ENCODE assay signal across 10 cellular contexts in the genomic region with DNA sequence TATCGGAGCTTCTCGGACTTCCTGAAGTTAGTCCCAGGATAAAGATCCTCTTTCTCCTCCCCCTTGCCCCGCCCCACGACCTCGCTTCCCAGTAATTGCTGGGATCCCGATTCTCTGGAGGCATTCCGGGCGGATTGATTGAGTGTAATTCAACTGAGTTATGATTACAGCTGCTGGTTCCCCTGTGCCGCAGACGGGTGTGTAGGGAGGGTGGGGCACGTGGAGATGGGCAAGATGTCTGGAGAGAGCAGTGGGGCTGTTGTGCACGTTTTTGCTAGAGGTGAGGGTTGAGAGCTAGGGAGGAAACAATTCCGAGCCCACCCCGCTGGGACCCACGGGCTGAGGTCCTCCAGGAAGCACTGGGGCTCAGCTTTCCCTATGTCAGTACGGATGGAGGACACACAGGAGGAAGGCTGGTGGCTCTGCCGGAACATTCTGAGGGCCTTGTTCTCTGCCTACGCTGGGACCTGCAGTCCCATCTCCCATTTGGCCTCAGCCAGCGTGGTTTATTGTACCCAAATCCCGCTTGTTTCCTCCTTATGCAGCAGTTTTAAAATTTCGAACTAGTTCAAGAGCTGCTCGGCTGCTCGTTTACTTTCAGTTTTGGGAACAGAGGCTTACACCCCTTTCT. TPM values are rescaled to one million over a fixed set of nuclear protein-coding genes. Genes with fewer than 3 reads are reported as not detected.
A peak's percentile ranks its signal among the peaks of the same experiment; 100 is the strongest.
DNase-seq lines count a peak whose midpoint lies in the region; TF ChIP-seq lines count a peak whose summit lies in the region.
"Had no signal": no experiment of that assay in that cellular context is flagged by ENCODE, and none has a peak within 500 bp of the region (broad histone marks: within the 10 kb centered on the region; RNA-seq: fewer than 3 reads in every experiment).

No MANE protein-coding gene starts in this region.

- no peaks in the 10 kb centered on the region for H3K9me3 ChIP-seq in CD8-positive, alpha-beta memory T cell (ENCODE audit: low read length)
- H3K9me3 ChIP-seq in OCI-LY7 (ENCODE audit: low read length) = no peaks in the 10 kb centered on the region
- H3K9me3 ChIP-seq in esophagus muscularis mucosa = no peaks in the 10 kb centered on the region

- H3K4me3 Mint-ChIP-seq in CD8-positive, alpha-beta memory T cell = peak overlapping the region; percentile 79 to 90 (median 86)

- H3K27me3 ChIP-seq in CD8-positive, alpha-beta memory T cell (ENCODE audit: insufficient read depth, low read length, poor library complexity, severe bottlenecking) = peaks cover 66% of the 10 kb centered on the region
- H3K27me3 ChIP-seq in esophagus muscularis mucosa (peaks cover 15 to 100% (median 83%) of the 10 kb centered on the region in 4 donors), rectal smooth muscle tissue (ENCODE audit: control insufficient read depth, insufficient read depth, low read length) (peaks cover 52% of the 10 kb centered on the region)

- H3K36me3 Mint-ChIP-seq in CD8-positive, alpha-beta memory T cell = peaks cover 0 to 13% (median 9%) of the 10 kb centered on the region in 3 donors

- no peaks in the 10 kb centered on the region for H3K79me2 ChIP-seq in OCI-LY7 (ENCODE audit: insufficient read depth, low read depth, low read length)

- H2AFZ ChIP-seq in OCI-LY7 (ENCODE audit: low read length) = peak overlapping the region; percentile 83; the same call in 1 of the 2 replicates

- H3K27me3 Mint-ChIP-seq in CD8-positive, alpha-beta memory T cell = peaks cover 74 to 77% of the 10 kb centered on the region in 2 donors

- H3K4me1 Mint-ChIP-seq in CD8-positive, alpha-beta memory T cell = peaks cover 41 to 58% (median 48%) of the 10 kb centered on the region in 3 donors

- H3K9me3 Mint-ChIP-seq in CD8-positive, alpha-beta memory T cell = peaks cover 8 to 27% (median 18%) of the 10 kb centered on the region in 5 donors

- no peaks in the 10 kb centered on the region for H3K9me2 ChIP-seq in OCI-LY7 (ENCODE audit: insufficient read depth, low read length)

- peak overlapping the region; percentile 53 for H3K4me2 ChIP-seq in OCI-LY7 (ENCODE audit: low read length)

- no TSS peak for BruUV-seq in OCI-LY7 (replicated peaks; lab: Mats Ljungman, UMichigan)

- no peak for DNase-seq in CD8-positive, alpha-beta memory T cell
- DNase-seq in OCI-LY7 (ENCODE audit: low spot score) (peak; percentile 3), esophagus muscularis mucosa (ENCODE audit: extremely low spot score) (peak; percentile 90), GM10248 (ENCODE audit: extremely low spot score) (no peak), DMS 273 (lab: John Stamatoyannopoulos, UW; ENCODE audit: unreplicated experiment) (no peak), SW 1271 (lab: John Stamatoyannopoulos, UW) (no peak)
- no peak for DNase-seq in NK-92 treated with Interleukin-12 subunit alpha and Interleukin-12 subunit beta, amount 100 ng/mL, for 24 hours (lab: John Stamatoyannopoulos, UW)

- CTCF ChIA-PET in CD8-positive, alpha-beta memory T cell (lab: Charles Lee) = no interaction called here
- CTCF ChIA-PET in OCI-LY7 (lab: Charles Lee; ENCODE audit: unreplicated experiment) (no interaction called here), GM10248 (lab: Yijun Ruan, JAX) (interaction anchor here (0.9 to 1.2 kb wide), 3 partner anchors 9 to 38 kb away, joined by 3 to 4 read pairs (median 3); no protein-coding TSS in a partner anchor)

- no peaks in the 10 kb centered on the region for H4K20me1 ChIP-seq in OCI-LY7 (ENCODE audit: insufficient read depth, low read length)

- H3K27ac Mint-ChIP-seq in CD8-positive, alpha-beta memory T cell = peak overlapping the region in 1 of 8 donors; percentile 56

- POLR2A ChIA-PET in CD8-positive, alpha-beta memory T cell (lab: Charles Lee) = no interaction called here
- POLR2A ChIA-PET in OCI-LY7 (lab: Charles Lee) = interaction anchor here (1.0 to 1.7 kb wide), 3 partner anchors 14 to 339 kb away, joined by 3 to 6 read pairs (median 4); no protein-coding TSS in a partner anchor
- POLR2A ChIA-PET in GM10248 (lab: Yijun Ruan, JAX) = no interaction called here

- H3K36me3 ChIP-seq in CD8-positive, alpha-beta memory T cell (ENCODE audit: insufficient read depth, low read length) = no peaks in the 10 kb centered on the region
- H3K36me3 ChIP-seq in OCI-LY7 (ENCODE audit: insufficient read depth, low read length) (no peaks in the 10 kb centered on the region), esophagus muscularis mucosa (no peaks in the 10 kb centered on the region), rectal smooth muscle tissue (ENCODE audit: control insufficient read depth, insufficient read depth, low read length) (no peaks in the 10 kb centered on the region)

- no peak overlapping the region for H3K27ac ChIP-seq in CD8-positive, alpha-beta memory T cell (ENCODE audit: low read depth, low read length)
- no peak overlapping the region for H3K27ac ChIP-seq in OCI-LY7 (ENCODE audit: low read depth, low read length, poor library complexity, severe bottlenecking)
- H3K27ac ChIP-seq in esophagus muscularis mucosa (replicated peaks in 1 of 4) = peak overlapping the region in 1 of 4 donors; percentile 23
- H3K27ac ChIP-seq in rectal smooth muscle tissue (ENCODE audit: low read depth, low read length) = no peak overlapping the region

- WGBS in esophagus muscularis mucosa = 4% methylated on average over 23 of the region's 23 CpGs

- no peak overlapping the region for H3K9ac ChIP-seq in rectal smooth muscle tissue (ENCODE audit: low read length)

- TF ChIP-seq EP300 in esophagus muscularis mucosa (IDR thresholded peaks at IDR 0.05) = no peak

- no peak for TF ChIP-seq POLR2A in esophagus muscularis mucosa (IDR thresholded peaks at IDR 0.05; ENCODE audit: low read depth)

- H3K4me1 ChIP-seq in CD8-positive, alpha-beta memory T cell (ENCODE audit: insufficient read depth, low read length) = peaks cover 27% of the 10 kb centered on the region
- H3K4me1 ChIP-seq in OCI-LY7 (ENCODE audit: insufficient read depth, low read length, poor library complexity, severe bottlenecking) (peaks cover 12% of the 10 kb centered on the region), esophagus muscularis mucosa (peaks cover 49 to 76% (median 74%) of the 10 kb centered on the region in 4 donors), rectal smooth muscle tissue (ENCODE audit: control insufficient read depth, insufficient read depth, low read length) (no peaks in the 10 kb centered on the region)

- TF ChIP-seq CTCF in OCI-LY7 (conservative IDR thresholded peaks at IDR 0.05; ENCODE audit: low read length) = no peak
- TF ChIP-seq CTCF in esophagus muscularis mucosa (IDR thresholded peaks at IDR 0.05) = no peak
- TF ChIP-seq CTCF in GM10248 (IDR thresholded peaks at IDR 0.05; ENCODE audit: control extremely low read depth, extremely low read depth, low read depth, missing control alignments) = no peak

- intact Hi-C loops in OCI-LY7 (cut with micrococcal nuclease; ENCODE audit: unreplicated experiment) (loop anchor here (2.0 kb wide), 1 partner anchor 967 kb away; a partner anchor contains a TSS), esophagus muscularis mucosa (cut with DNase I) (no loop called here)

- H3K4me3 ChIP-seq in CD8-positive, alpha-beta memory T cell (ENCODE audit: low read length) = peak overlapping the region; percentile 62
- peak overlapping the region; percentile 51 for H3K4me3 ChIP-seq in OCI-LY7 (ENCODE audit: low read depth, low read length, poor library complexity, severe bottlenecking)
- peak overlapping the region; percentile 44 to 58 (median 48) for H3K4me3 ChIP-seq in esophagus muscularis mucosa
- H3K4me3 ChIP-seq in rectal smooth muscle tissue (ENCODE audit: low read length) = peak overlapping the region; percentile 76

RNA-seq across cellular contexts. Expression of a gene that starts 2.4 kb away (rescaled TPM):
- not detected for total RNA-seq in CD8-positive, alpha-beta memory T cell
- polyA plus RNA-seq in CD8-positive, alpha-beta memory T cell = 0.23 TPM
- 12.2 and 14.7 TPM in 2 replicates for total RNA-seq in OCI-LY7 (2014; rRNA removed; shearing (Covaris generic))
- total RNA-seq in OCI-LY7 (2022) (18.9 and 22.5 TPM in 2 replicates), esophagus muscularis mucosa (under 1 TPM; 0.33 to 0.80 (median 0.50) TPM)
- total RNA-seq: chondrocyte, NCI-H460 had no signal

Comparison
In these comparisons a context has a peak if more than half of its experiments do, and no peak if none do; other contexts are left out.
1. DNase-seq: peak in OCI-LY7 (single experiment) and esophagus muscularis mucosa (single experiment); none in CD8-positive, alpha-beta memory T cell (0 of 5), NK-92 treated with Interleukin-12 subunit alpha and Interleukin-12 subunit beta, amount 100 ng/mL, for 24 hours (single experiment), GM10248 (single experiment), DMS 273 (single experiment) and SW 1271 (0 of 2).
2. RNA of a gene that starts 2.4 kb away (total RNA-seq): 12.2 to 22.5 TPM in OCI-LY7; 0.33 to 0.80 TPM in esophagus muscularis mucosa and not detected in CD8-positive, alpha-beta memory T cell; every median in the first group is over 4 times any median in the second.
3. Peak in every context shown above with its lines, with median percentiles within 50 percentile points of each other: H3K4me3 ChIP-seq.